13 cellular contexts compared by ENCODE assay signal in the genomic region with DNA sequence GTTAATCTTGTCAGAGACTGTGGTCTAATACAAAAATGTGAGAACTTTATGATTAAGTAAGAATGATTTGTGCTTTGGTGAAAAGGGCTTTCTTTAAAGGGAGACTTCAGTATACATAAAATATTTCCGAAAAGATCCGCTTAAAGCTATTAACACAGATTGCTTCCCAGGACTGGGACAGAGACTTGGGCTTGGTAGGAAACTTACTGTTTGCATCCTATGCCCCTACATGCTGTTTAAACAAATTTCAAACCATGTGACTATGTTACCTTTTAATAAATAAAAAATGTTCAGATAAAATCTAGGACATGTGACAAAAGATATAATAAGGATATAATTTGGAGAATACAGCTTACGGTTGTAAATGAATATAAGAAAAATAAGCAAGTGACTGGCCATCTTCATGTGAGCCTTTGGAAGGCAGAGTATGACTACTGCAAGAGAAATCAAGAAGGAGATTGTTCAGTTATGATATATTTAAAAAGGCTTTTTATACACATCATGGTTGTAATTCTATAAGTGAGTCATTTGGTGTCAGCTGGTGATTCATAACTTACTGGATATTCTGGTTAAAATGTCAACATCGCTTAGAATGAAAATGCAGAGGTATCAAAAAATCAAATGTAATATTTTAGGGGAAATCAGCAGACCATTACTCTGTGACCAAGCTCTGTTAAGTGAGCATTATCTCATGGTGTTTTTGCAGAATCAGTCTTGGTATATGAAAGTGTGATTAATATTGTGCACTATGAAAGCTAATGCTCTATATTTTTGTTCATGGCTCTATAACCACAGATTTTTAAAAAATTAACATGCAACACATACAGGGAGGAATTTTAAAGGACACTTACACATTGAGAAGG.
DNase-seq lines count a peak whose midpoint lies in the region; ATAC-seq lines count a peak whose summit lies in the region.
"Had no signal": no experiment of that assay in that cellular context is flagged by ENCODE, and none has a peak within 500 bp of the region (broad histone marks: within the 10 kb centered on the region; RNA-seq: fewer than 3 reads in every experiment).

No MANE protein-coding gene starts in this region.

- ATAC-seq in HG03439 (IDR thresholded peaks at IDR 0.05; ENCODE audit: unreplicated experiment) (no peak), HG03175 (IDR thresholded peaks at IDR 0.05; ENCODE audit: unreplicated experiment) (no peak)

- DNase-seq in GM03348 (ENCODE audit: low spot score) (peak; percentile 40), RKO (ENCODE audit: low spot score) (peak; percentile 82), epithelial cell of prostate (ENCODE audit: low read depth, low spot score) (peak; percentile 49), renal cortical epithelial cell (ENCODE audit: low read depth) (peak; percentile 47), cortex of kidney (lab: John Stamatoyannopoulos, UW) (no peak)
- no peak for DNase-seq in activated effector memory CD4-positive, alpha-beta T cell treated with anti-CD3 and anti-CD28 coated beads, Interleukin-2, amount 50 U/mL, for 16 hours
- DNase-seq: activated CD8-positive, alpha-beta memory T cell treated with anti-CD3 and anti-CD28 coated beads, Interleukin-2, amount 50 U/mL, for 48 hours; amygdala; NCI-H1048; thyroid gland; WERI-Rb-1 had no signal

- H3K27ac ChIP-seq in epithelial cell of prostate: peak overlapping the region; percentile 58
- H3K27ac ChIP-seq: thyroid gland, WERI-Rb-1 had no signal

Comparison
In these comparisons a context has a peak if more than half of its experiments do, and no peak if none do; other contexts are left out.
1. DNase-seq: peak in GM03348 (single experiment), RKO (single experiment), epithelial cell of prostate (single experiment) and renal cortical epithelial cell (single experiment); none in cortex of kidney (single experiment) and activated effector memory CD4-positive, alpha-beta T cell treated with anti-CD3 and anti-CD28 coated beads, Interleukin-2, amount 50 U/mL, for 16 hours (single experiment).